ENCODE assay signal across 28 cellular contexts in the genomic region with DNA sequence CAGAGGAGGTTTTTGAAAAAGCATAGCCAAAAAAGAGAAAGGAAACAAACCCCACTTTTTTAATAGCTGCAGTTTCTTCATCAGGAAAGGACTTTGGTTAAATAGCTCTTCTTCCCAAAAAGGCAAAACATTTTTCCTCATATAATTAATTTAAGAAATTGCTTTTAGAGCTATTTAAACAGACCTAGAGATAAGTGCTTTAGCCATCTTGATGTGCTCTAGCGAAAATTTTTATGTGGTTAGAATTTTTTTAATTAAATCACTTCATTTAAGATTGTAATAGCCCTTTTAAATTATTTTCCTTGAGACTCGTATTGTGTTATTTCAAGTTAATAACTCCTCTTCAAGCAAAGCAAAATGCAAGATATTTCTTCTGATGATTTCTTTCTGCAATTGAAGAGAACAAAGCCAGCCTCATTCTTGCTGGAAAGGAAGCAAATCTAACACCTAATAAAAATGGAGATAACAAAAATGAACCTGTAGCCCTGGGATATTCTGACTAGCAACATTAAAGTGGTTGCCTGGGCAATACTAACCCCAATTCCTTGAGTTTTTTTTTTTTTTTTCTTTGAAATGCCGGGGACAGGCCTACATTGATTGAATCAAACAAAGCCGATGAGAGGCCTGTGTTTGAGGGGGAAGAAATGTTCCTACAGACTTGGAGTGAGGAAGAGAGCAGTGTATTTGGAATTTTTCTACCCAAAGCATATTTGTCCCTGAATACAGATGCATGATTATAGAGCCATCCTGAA.
DNase-seq lines count a peak whose midpoint lies in the region; ATAC-seq and TF ChIP-seq lines count a peak whose summit lies in the region.
"Had no signal": no experiment of that assay in that cellular context is flagged by ENCODE, and none has a peak within 500 bp of the region (broad histone marks: within the 10 kb centered on the region; RNA-seq: fewer than 3 reads in every experiment).

No MANE protein-coding gene starts in this region.

- H2AFZ ChIP-seq in GM23338 = no peak overlapping the region
- H2AFZ ChIP-seq in neuron (ENCODE audit: low read depth, low read length) = peak overlapping the region; percentile 40

- H3K27me3 Mint-ChIP-seq in GM23338 (ENCODE audit: insufficient read depth, low read depth, poor library complexity) (no peaks in the 10 kb centered on the region), glutamatergic neuron (ENCODE audit: unreplicated experiment) (peaks cover 5% of the 10 kb centered on the region)
- H3K27me3 Mint-ChIP-seq: activated naive CD8-positive, alpha-beta T cell treated with anti-CD3 and anti-CD28 coated beads for 36 hours; stimulated activated naive CD8-positive, alpha-beta T cell treated with anti-CD3 and anti-CD28 coated beads, Interleukin-15, amount 100 ng/mL, for 72 hours had no signal

- WGBS in HUES64 = 54% methylated on average over 3 of the region's 4 CpGs

- H3K9me3 Mint-ChIP-seq in GM23338 = no peaks in the 10 kb centered on the region; the same call in 2 of the 3 replicates
- H3K9me3 Mint-ChIP-seq in glutamatergic neuron (ENCODE audit: unreplicated experiment) = no peaks in the 10 kb centered on the region
- H3K9me3 Mint-ChIP-seq: activated naive CD8-positive, alpha-beta T cell treated with anti-CD3 and anti-CD28 coated beads for 36 hours; HFFc6; stimulated activated naive CD8-positive, alpha-beta T cell treated with anti-CD3 and anti-CD28 coated beads, Interleukin-15, amount 100 ng/mL, for 72 hours had no signal

- H3K36me3 ChIP-seq in GM23338 (ENCODE audit: insufficient read depth) (no peaks in the 10 kb centered on the region), HUES64 (ENCODE audit: insufficient read depth, low read length) (0 out of 2 replicates have a peak, but pooled peaks cover 3% of the 10 kb centered on the region), neuron (ENCODE audit: insufficient read depth, low read length) (no peaks in the 10 kb centered on the region)
- H3K36me3 ChIP-seq: pancreas, right atrium auricular region, thoracic aorta had no signal

- DNase-seq in GM23338 (ENCODE audit: low spot score) (peak; percentile 47), glutamatergic neuron (no peak), DMS153 (lab: John Stamatoyannopoulos, UW) (no peak), dorsolateral prefrontal cortex (no peak)
- DNase-seq: activated CD4-positive, alpha-beta T cell treated with anti-CD3 and anti-CD28 coated beads, Interleukin-2, amount 50 U/mL, for 1 hour; activated CD4-positive, CD25-positive, alpha-beta regulatory T cell; activated effector memory CD4-positive, alpha-beta T cell treated with Interleukin-2 at 50 U/mL for 16 hours; activated naive CD8-positive, alpha-beta T cell treated with anti-CD3 and anti-CD28 coated beads for 36 hours; activated T-cell treated with anti-CD3 and anti-CD28 coated beads, Interleukin-2, amount 50 U/mL, for 1 hour; aorta; CD4-positive, alpha-beta memory T cell; effector memory CD4-positive, alpha-beta T cell; HFFc6; kidney; naive thymus-derived CD8-positive, alpha-beta T cell; NCI-H1048; NCI-H1694 treated with DMSO at 0.1 percent for 48 hours; NCI-H2171; pancreas; stimulated activated CD4-positive, alpha-beta T cell treated with anti-CD3 and anti-CD28 coated beads, Interleukin-2, amount 100 ng/mL, for 48 hours; stimulated activated naive CD8-positive, alpha-beta T cell treated with anti-CD3 and anti-CD28 coated beads, Interleukin-15, amount 100 ng/mL, for 72 hours; T-helper 1 cell had no signal

- peak overlapping the region; percentile 37; the same call in 1 of the 2 replicates for H3K27ac Mint-ChIP-seq in GM23338
- H3K27ac Mint-ChIP-seq in glutamatergic neuron (ENCODE audit: unreplicated experiment) = peak overlapping the region; percentile 70
- H3K27ac Mint-ChIP-seq: activated naive CD8-positive, alpha-beta T cell treated with anti-CD3 and anti-CD28 coated beads for 36 hours; CD4-positive, alpha-beta memory T cell; HFFc6; naive thymus-derived CD8-positive, alpha-beta T cell; stimulated activated naive CD8-positive, alpha-beta T cell treated with anti-CD3 and anti-CD28 coated beads, Interleukin-15, amount 100 ng/mL, for 72 hours had no signal

- H3K27me3 ChIP-seq in GM23338 (ENCODE audit: insufficient read depth) = no peaks in the 10 kb centered on the region
- H3K27me3 ChIP-seq in HUES64 (ENCODE audit: insufficient read depth, low read length) = no peaks in the 10 kb centered on the region
- H3K27me3 ChIP-seq in neuron (ENCODE audit: insufficient read depth, low read length) = no peaks in the 10 kb centered on the region
- H3K27me3 ChIP-seq in dorsolateral prefrontal cortex = no peaks in the 10 kb centered on the region
- H3K27me3 ChIP-seq: pancreas, right atrium auricular region had no signal

- H3K36me3 Mint-ChIP-seq in GM23338 (ENCODE audit: low read depth) (peaks cover 13% of the 10 kb centered on the region), glutamatergic neuron (ENCODE audit: unreplicated experiment) (no peaks in the 10 kb centered on the region)
- H3K36me3 Mint-ChIP-seq: activated naive CD8-positive, alpha-beta T cell treated with anti-CD3 and anti-CD28 coated beads for 36 hours; CD4-positive, alpha-beta memory T cell; naive thymus-derived CD8-positive, alpha-beta T cell had no signal

- peaks cover 8% of the 10 kb centered on the region; the same call in 1 of the 2 replicates for H4K20me1 ChIP-seq in GM23338 (replicated peaks; ENCODE audit: insufficient read depth)

- H3K4me3 ChIP-seq in GM23338 (no peak overlapping the region), HUES64 (ENCODE audit: low read length) (no peak overlapping the region), neuron (ENCODE audit: low read length) (no peak overlapping the region), dorsolateral prefrontal cortex (no peak overlapping the region)
- H3K4me3 ChIP-seq: pancreas, right atrium auricular region, thoracic aorta had no signal

- H3K27ac ChIP-seq in GM23338 (ENCODE audit: low read depth) = no peak overlapping the region
- H3K27ac ChIP-seq in HUES64 (ENCODE audit: low read depth, low read length) = 0 out of 2 replicates have a peak overlapping the region, but pooled peaks have one; percentile 16
- H3K27ac ChIP-seq in dorsolateral prefrontal cortex = peak overlapping the region in 7 of 59 donors; percentile 7 to 27 (median 10)
- H3K27ac ChIP-seq: pancreas, right atrium auricular region, RWPE1, thoracic aorta had no signal

- H3F3A ChIP-seq in GM23338 (replicated peaks; ENCODE audit: low read depth) = no peaks in the 10 kb centered on the region

- intact Hi-C loops in dorsolateral prefrontal cortex (cut with DNase I) = no loop called here

- H3K9me3 ChIP-seq in HUES64 (ENCODE audit: insufficient read depth, low read depth, low read length) = no peaks in the 10 kb centered on the region
- H3K9me3 ChIP-seq in neuron (ENCODE audit: low read length) = no peaks in the 10 kb centered on the region
- H3K9me3 ChIP-seq: pancreas, right atrium auricular region, thoracic aorta had no signal

- TF ChIP-seq CTCF in GM23338 (conservative IDR thresholded peaks at IDR 0.05; ENCODE audit: low read depth in 2 of 2) (no peak), glutamatergic neuron (IDR thresholded peaks at IDR 0.05; ENCODE audit: partially characterized antibody, unreplicated experiment) (no peak), dorsolateral prefrontal cortex (IDR thresholded peaks at IDR 0.05 in 54 of 56, conservative IDR thresholded peaks at IDR 0.05 in 2 of 56; ENCODE audit: low read depth in 1 of 56, partially characterized antibody in 56 of 56) (no peak)

- H3K4me3 Mint-ChIP-seq in GM23338 (no peak overlapping the region), glutamatergic neuron (ENCODE audit: unreplicated experiment) (peak overlapping the region; percentile 32)
- H3K4me3 Mint-ChIP-seq: activated naive CD8-positive, alpha-beta T cell treated with anti-CD3 and anti-CD28 coated beads for 36 hours; CD4-positive, alpha-beta memory T cell; HFFc6; naive thymus-derived CD8-positive, alpha-beta T cell; stimulated activated naive CD8-positive, alpha-beta T cell treated with anti-CD3 and anti-CD28 coated beads, Interleukin-15, amount 100 ng/mL, for 72 hours had no signal

- no peaks in the 10 kb centered on the region for H3K9me2 ChIP-seq in GM23338 (ENCODE audit: insufficient read depth)

- H3K4me1 Mint-ChIP-seq in GM23338 = peaks cover 43% of the 10 kb centered on the region
- peaks cover 43% of the 10 kb centered on the region for H3K4me1 Mint-ChIP-seq in glutamatergic neuron (ENCODE audit: low read depth, unreplicated experiment)
- H3K4me1 Mint-ChIP-seq: activated naive CD8-positive, alpha-beta T cell treated with anti-CD3 and anti-CD28 coated beads for 36 hours; CD4-positive, alpha-beta memory T cell; naive thymus-derived CD8-positive, alpha-beta T cell; stimulated activated naive CD8-positive, alpha-beta T cell treated with anti-CD3 and anti-CD28 coated beads, Interleukin-15, amount 100 ng/mL, for 72 hours had no signal

- peak; percentile 53 for ATAC-seq in GM23338
- ATAC-seq in GM18868 (IDR thresholded peaks at IDR 0.05; ENCODE audit: unreplicated experiment) = no peak
- ATAC-seq: naive thymus-derived CD8-positive, alpha-beta T cell; pancreas; stimulated activated naive CD8-positive, alpha-beta T cell treated with anti-CD3 and anti-CD28 coated beads, Interleukin-15, amount 100 ng/mL, for 72 hours had no signal

- H3K4me1 ChIP-seq in GM23338 (ENCODE audit: insufficient read depth) (peaks cover 46% of the 10 kb centered on the region), HUES64 (ENCODE audit: insufficient read depth, low read length) (peaks cover 34% of the 10 kb centered on the region), neuron (ENCODE audit: insufficient read depth, low read length) (peaks cover 18% of the 10 kb centered on the region)

- 0 out of 2 replicates have a peak overlapping the region, but pooled peaks have one; percentile 14 for H3K4me2 ChIP-seq in GM23338

- peaks cover 93% of the 10 kb centered on the region for H3K79me2 ChIP-seq in GM23338 (replicated peaks; ENCODE audit: insufficient read depth)

- no peak overlapping the region; the same call in 1 of the 2 replicates for H3K9ac ChIP-seq in HUES64 (ENCODE audit: low read depth, low read length)
